In genomic region chr7:33038639-33039038, GRCh38 we compare ENCODE assay signal across 11 cellular contexts. TPM values are rescaled to one million over a fixed set of nuclear protein-coding genes. Genes with fewer than 3 reads are reported as not detected.
DNase-seq lines count a peak whose midpoint lies in the region; ATAC-seq, FAIRE-seq and TF ChIP-seq lines count a peak whose summit lies in the region.
"Had no signal": no experiment of that assay in that cellular context is flagged by ENCODE, and none has a peak within 500 bp of the region (broad histone marks: within the 10 kb centered on the region; RNA-seq: fewer than 3 reads in every experiment).

No MANE protein-coding gene starts in this region.

- peaks cover 11% of the 10 kb centered on the region for H3K4me1 ChIP-seq in keratinocyte (ENCODE audit: control insufficient read depth, extremely low read depth, insufficient read depth, low read length)
- H3K4me1 ChIP-seq in stomach, result peaks cover 21 to 68% (median 45%) of the 10 kb centered on the region in 4 donors
- no peaks in the 10 kb centered on the region; the same call in 1 of the 2 replicates for H3K4me1 ChIP-seq in GM23338 (ENCODE audit: insufficient read depth)

- no peaks in the 10 kb centered on the region for H3F3A ChIP-seq in GM23338 (replicated peaks; ENCODE audit: low read depth)

- H2AFZ ChIP-seq in keratinocyte (ENCODE audit: control insufficient read depth, low read length) (no peak overlapping the region), GM23338 (no peak overlapping the region)

- H3K79me2 ChIP-seq in keratinocyte (ENCODE audit: control insufficient read depth, insufficient read depth, low read length) (peaks cover 69% of the 10 kb centered on the region), GM23338 (replicated peaks; ENCODE audit: insufficient read depth) (peaks cover 94% of the 10 kb centered on the region)

- H3K4me3 ChIP-seq in keratinocyte (ENCODE audit: control insufficient read depth in 2 of 3, extremely low read depth in 1 of 3, insufficient read depth in 2 of 3, low read depth in 1 of 3, low read length in 3 of 3) (no peak overlapping the region), stomach (peak overlapping the region; percentile 27 to 45 (median 44)), GM23338 (no peak overlapping the region)

- H3K27ac ChIP-seq in keratinocyte (ENCODE audit: control insufficient read depth, insufficient read depth, low read length) (no peak overlapping the region), stomach (peak overlapping the region in 3 of 5 donors; percentile 69 to 86 (median 76)), GM23338 (ENCODE audit: low read depth) (no peak overlapping the region)

- no peaks in the 10 kb centered on the region for H3K9me2 ChIP-seq in GM23338 (ENCODE audit: insufficient read depth)

- POLR2A ChIA-PET in activated CD4-positive, alpha-beta memory T cell treated with anti-CD3 and anti-CD28 coated beads for 36 hours (lab: Charles Lee), result interaction anchor here (2.5 kb wide), 1 partner anchor 146 kb away, joined by 12 read pairs; no protein-coding TSS in a partner anchor

- no peaks in the 10 kb centered on the region for H3K27me3 ChIP-seq in keratinocyte (ENCODE audit: control insufficient read depth, extremely low read depth, insufficient read depth, low read length)
- no peaks in the 10 kb centered on the region for H3K27me3 ChIP-seq in stomach
- no peaks in the 10 kb centered on the region for H3K27me3 ChIP-seq in GM23338 (ENCODE audit: insufficient read depth)

- no peak for DNase-seq in activated T-cell treated with anti-CD3 and anti-CD28 coated beads, Interleukin-2, amount 50 U/mL, for 4 hours
- DNase-seq in activated T-cell treated with anti-CD3 and anti-CD28 coated beads for 4 hours (no peak), keratinocyte (ENCODE audit: low read depth, low spot score) (no peak), stomach (no peak), SK-N-DZ (ENCODE audit: low spot score) (no peak), NCI-H2107 (lab: John Stamatoyannopoulos, UW) (no peak), GM23338 (ENCODE audit: low spot score) (no peak)
- DNase-seq in activated CD4-positive, alpha-beta memory T cell treated with anti-CD3 and anti-CD28 coated beads for 36 hours, result no peak
- DNase-seq: NCI-H2171 treated with DMSO at 0.1 percent for 48 hours had no signal

- WGBS in stomach, 5 donors, result 10 to 24% (median 21%) methylated on average over 2 of the region's 2 CpGs

- H3K9me3 Mint-ChIP-seq in activated T-cell treated with anti-CD3 and anti-CD28 coated beads, Interleukin-2, amount 50 U/mL, for 4 hours, result no peaks in the 10 kb centered on the region
- H3K9me3 Mint-ChIP-seq in activated CD4-positive, alpha-beta memory T cell treated with anti-CD3 and anti-CD28 coated beads for 36 hours, result no peaks in the 10 kb centered on the region
- H3K9me3 Mint-ChIP-seq in GM23338, result no peaks in the 10 kb centered on the region

- H3K4me2 ChIP-seq in keratinocyte (ENCODE audit: control insufficient read depth, extremely low read depth, insufficient read depth, low read depth, low read length) (peak overlapping the region; percentile 72), GM23338 (no peak overlapping the region)

- TF ChIP-seq EP300 in stomach (IDR thresholded peaks at IDR 0.05), result no peak

- TF ChIP-seq CTCF in keratinocyte (optimal IDR thresholded peaks at IDR 0.05 in 1 of 3, IDR thresholded peaks at IDR 0.05 in 1 of 3, conservative IDR thresholded peaks at IDR 0.05 in 1 of 3; ENCODE audit: extremely low read depth in 1 of 3, insufficient read depth in 2 of 3, low read length in 3 of 3) (no peak), stomach (IDR thresholded peaks at IDR 0.05) (no peak), GM23338 (conservative IDR thresholded peaks at IDR 0.05; ENCODE audit: low read depth in 2 of 2) (no peak)

- H3K9me3 ChIP-seq in keratinocyte (ENCODE audit: control insufficient read depth, low read depth, low read length), result no peaks in the 10 kb centered on the region
- no peaks in the 10 kb centered on the region for H3K9me3 ChIP-seq in stomach

- H3K27ac Mint-ChIP-seq in activated CD4-positive, alpha-beta memory T cell treated with anti-CD3 and anti-CD28 coated beads for 36 hours, result peak overlapping the region; percentile 79
- no peak overlapping the region for H3K27ac Mint-ChIP-seq in GM23338

- peaks cover 57% of the 10 kb centered on the region for H3K4me1 Mint-ChIP-seq in activated T-cell treated with anti-CD3 and anti-CD28 coated beads, Interleukin-2, amount 50 U/mL, for 4 hours (ENCODE audit: low read depth)
- H3K4me1 Mint-ChIP-seq in activated CD4-positive, alpha-beta memory T cell treated with anti-CD3 and anti-CD28 coated beads for 36 hours (ENCODE audit: low read depth), result peaks cover 61% of the 10 kb centered on the region
- H3K4me1 Mint-ChIP-seq in GM23338, result peaks cover 5% of the 10 kb centered on the region; the same call in 2 of the 3 replicates

- H4K20me1 ChIP-seq in keratinocyte (ENCODE audit: control insufficient read depth, extremely low read depth, insufficient read depth, low read length) (no peaks in the 10 kb centered on the region), GM23338 (replicated peaks; ENCODE audit: insufficient read depth) (peaks cover 57% of the 10 kb centered on the region)

- H3K9me1 ChIP-seq in keratinocyte (ENCODE audit: control insufficient read depth, extremely low read depth, insufficient read depth, low read length), result no peaks in the 10 kb centered on the region

- TF ChIP-seq POLR2A in stomach (IDR thresholded peaks at IDR 0.05), result no peak

- FAIRE-seq in keratinocyte (lab: Jason Lieb, UNC), result no peak
- FAIRE-seq: endothelial cell of umbilical vein had no signal

- ATAC-seq in activated T-cell treated with anti-CD3 and anti-CD28 coated beads, Interleukin-2, amount 50 U/mL, for 4 hours, result no peak
- ATAC-seq in GM23338, result no peak
- ATAC-seq: left lobe of liver had no signal

- peaks cover 13% of the 10 kb centered on the region for H3K36me3 Mint-ChIP-seq in activated T-cell treated with anti-CD3 and anti-CD28 coated beads, Interleukin-2, amount 50 U/mL, for 4 hours (ENCODE audit: insufficient read depth)
- peaks cover 8% of the 10 kb centered on the region for H3K36me3 Mint-ChIP-seq in activated CD4-positive, alpha-beta memory T cell treated with anti-CD3 and anti-CD28 coated beads for 36 hours
- H3K36me3 Mint-ChIP-seq in GM23338 (ENCODE audit: low read depth), result no peaks in the 10 kb centered on the region; the same call in 2 of the 3 replicates

- CTCF ChIA-PET in activated CD4-positive, alpha-beta memory T cell treated with anti-CD3 and anti-CD28 coated beads for 36 hours (lab: Charles Lee), result interaction anchor here (2.3 to 3.2 kb wide), 4 partner anchors 11 to 71 kb away, joined by 8 to 20 read pairs (median 12); partner anchors contain the start of gene RP9

- no peaks in the 10 kb centered on the region for H3K27me3 Mint-ChIP-seq in activated T-cell treated with anti-CD3 and anti-CD28 coated beads, Interleukin-2, amount 50 U/mL, for 4 hours (ENCODE audit: low read depth)
- no peaks in the 10 kb centered on the region for H3K27me3 Mint-ChIP-seq in activated CD4-positive, alpha-beta memory T cell treated with anti-CD3 and anti-CD28 coated beads for 36 hours
- H3K27me3 Mint-ChIP-seq in GM23338 (ENCODE audit: insufficient read depth, low read depth, poor library complexity), result no peaks in the 10 kb centered on the region

- intact Hi-C loops in activated CD4-positive, alpha-beta memory T cell treated with anti-CD3 and anti-CD28 coated beads for 36 hours (cut with micrococcal nuclease), result loop anchor here (1.0 kb wide), 1 partner anchor 24 kb away; the partner anchor contains the start of gene NT5C3A
- intact Hi-C loops in stomach (cut with DNase I; ENCODE audit: low total_unique reads), result no loop called here

- dilution Hi-C loops in keratinocyte (cut with MboI; ENCODE audit: extremely low pct_ligation_motif_present, low sequenced_read_pairs), result no loop called here

- no peaks in the 10 kb centered on the region for H3K36me3 ChIP-seq in keratinocyte (ENCODE audit: control insufficient read depth in 2 of 2, extremely low read depth in 1 of 2, insufficient read depth in 2 of 2, low read length in 2 of 2)
- no peaks in the 10 kb centered on the region for H3K36me3 ChIP-seq in stomach
- no peaks in the 10 kb centered on the region for H3K36me3 ChIP-seq in GM23338 (ENCODE audit: insufficient read depth)

- H3K9ac ChIP-seq in keratinocyte (ENCODE audit: control insufficient read depth, extremely low read depth, insufficient read depth, low read length), result no peak overlapping the region

- H3K4me3 Mint-ChIP-seq in activated T-cell treated with anti-CD3 and anti-CD28 coated beads, Interleukin-2, amount 50 U/mL, for 4 hours, result peak overlapping the region; percentile 84
- peak overlapping the region; percentile 79 for H3K4me3 Mint-ChIP-seq in activated CD4-positive, alpha-beta memory T cell treated with anti-CD3 and anti-CD28 coated beads for 36 hours
- no peak overlapping the region for H3K4me3 Mint-ChIP-seq in GM23338

TF ChIP-seq in GM23338, 12 proteins besides CTCF, POLR2A, EP300 and RAD21 (continues in another document):
- no peak for TF ChIP-seq ZNF331 (CRISPR knock-in tag; IDR thresholded peaks at IDR 0.05; ENCODE audit: low read depth)

RNA-seq across cellular contexts. Expression of gene NT5C3A, which starts 23.9 kb away (rescaled TPM):
- 10 to 100 TPM; 26.6 to 37.8 (median 35.9) TPM for total RNA-seq in activated T-cell treated with anti-CD3 and anti-CD28 coated beads, Interleukin-2, amount 50 U/mL, for 4 hours
- 10 to 100 TPM; 38.5 to 42.8 TPM for total RNA-seq in activated CD4-positive, alpha-beta memory T cell treated with anti-CD3 and anti-CD28 coated beads for 36 hours
- polyA plus RNA-seq in keratinocyte (12.6 to 30.5 TPM (median 16.2 TPM) in 3 replicates), stomach (10 to 100 TPM; 20.1 to 66.7 (median 20.7) TPM), GM23338 (2016; fragmentation: Nextera tagmentation; extraction: Ambion mirVana) (42.8 and 45.8 TPM in 2 replicates)
- polyA plus RNA-seq in keratinocyte (2011; ENCODE audit: low read depth), result 40.9 TPM
- polyA plus RNA-seq in keratinocyte (2011; cell fraction: cytosol; rRNA removed), result 10.7 and 18.9 TPM in 2 replicates
- polyA plus RNA-seq in keratinocyte (2011; cell fraction: nucleus; rRNA removed), result 9.9 and 19.1 TPM in 2 replicates
- polyA plus RNA-seq in keratinocyte (2012; ENCODE audit: low replicate concordance), result 18.7 and 21.6 TPM in 2 replicates
- polyA minus RNA-seq in keratinocyte, result 0.82 to 8.4 TPM (median 1.9 TPM) in 3 replicates
- 4.6 TPM for polyA minus RNA-seq in keratinocyte (2011; cell fraction: cytosol; rRNA and poly(A)+ RNA removed)
- 5.7 and 8.9 TPM in 2 replicates for polyA minus RNA-seq in keratinocyte (2011; cell fraction: nucleus; rRNA and poly(A)+ RNA removed)
- total RNA-seq in stomach, result 10 to 100 TPM in 3 of 5 donors, 1 to 10 TPM in 2; 1.2 to 98.0 (median 14.7) TPM
- polyA plus RNA-seq in SK-N-DZ (2014; cell fraction: cytosol; rRNA removed), result 74.0 and 94.0 TPM in 2 replicates
- polyA plus RNA-seq in SK-N-DZ (2014; cell fraction: nucleus; rRNA removed), result 58.3 and 72.0 TPM in 2 replicates
- 28.5 and 36.8 TPM in 2 replicates for total RNA-seq in GM23338 (2014; rRNA removed; shearing (Covaris generic))

Comparison
In these comparisons a context has a peak if more than half of its experiments do, and no peak if none do; other contexts are left out.
1. H3K27ac ChIP-seq: peak in stomach (3 of 5); none in keratinocyte (single experiment) and GM23338 (single experiment).
2. H3K4me3 ChIP-seq: peak in stomach (4 of 4); none in keratinocyte (0 of 3) and GM23338 (single experiment).